Comparison of ENCODE assay signal across 8 cellular contexts in genomic region chr12:49750027-49750977, GRCh38. TPM values are rescaled to one million over a fixed set of nuclear protein-coding genes. Genes with fewer than 3 reads are reported as not detected.
DNase-seq lines count a peak whose midpoint lies in the region; ATAC-seq and TF ChIP-seq lines count a peak whose summit lies in the region.

No MANE protein-coding gene starts in this region.

- ATAC-seq in foreskin keratinocyte = peak; percentile 92
- no peak for ATAC-seq in HG03045 (IDR thresholded peaks at IDR 0.05; ENCODE audit: unreplicated experiment)

- H3K4me1 ChIP-seq in KMS-11 (ENCODE audit: low read depth, poor library complexity, severe bottlenecking) (peaks cover 92% of the 10 kb centered on the region), foreskin keratinocyte (peaks cover 21% of the 10 kb centered on the region)

- H3K36me3 ChIP-seq in GM06990 (ENCODE audit: control insufficient read depth, insufficient read depth, low read length) (peaks cover 7% of the 10 kb centered on the region), KMS-11 (ENCODE audit: insufficient read depth) (peaks cover 13% of the 10 kb centered on the region; the same call in 1 of the 2 replicates)

- H4K20me1 ChIP-seq in KMS-11 (ENCODE audit: insufficient read depth) = peaks cover 20% of the 10 kb centered on the region

- peak; percentile 44 for DNase-seq in GM06990 (ENCODE audit: extremely low read depth, insufficient read length)
- DNase-seq in activated CD4-positive, alpha-beta T cell treated with anti-CD3 and anti-CD28 coated beads, Interleukin-2, amount 50 U/mL, for 48 hours = peak; percentile 50 to 63
- peak; percentile 65 to 85 for DNase-seq in foreskin keratinocyte
- peak; percentile 16 for DNase-seq in stimulated activated CD8-positive, alpha-beta memory T cell treated with anti-CD3 and anti-CD28 coated beads, Interleukin-12 subunit alpha, Interleukin-12 subunit beta, amount 100 ng/mL, for 24 hours (ENCODE audit: extremely low read depth)
- no peak for DNase-seq in DMS153 (lab: John Stamatoyannopoulos, UW)
- DNase-seq in HuH-7.5 (ENCODE audit: low spot score) = no peak

- H3K27me3 ChIP-seq in GM06990 (replicated peaks; ENCODE audit: control insufficient read depth, insufficient read depth, low read length) (no peaks in the 10 kb centered on the region), KMS-11 (ENCODE audit: insufficient read depth, low read depth) (no peaks in the 10 kb centered on the region), foreskin keratinocyte (no peaks in the 10 kb centered on the region)

- H3K4me3 ChIP-seq in GM06990 (replicated peaks; ENCODE audit: low read depth, low read length) (no peak overlapping the region), KMS-11 (IDR thresholded peaks at IDR 0.05; ENCODE audit: insufficient read depth, low read depth, low read length) (no peak overlapping the region)

- H3K27ac ChIP-seq in KMS-11 (peak overlapping the region; percentile 48), foreskin keratinocyte (peak overlapping the region; percentile 3)

- TF ChIP-seq CTCF in GM06990 (IDR thresholded peaks at IDR 0.05; ENCODE audit: insufficient read depth, low read length, poor library complexity, severe bottlenecking) = peak; percentile 27
- 0 out of 2 replicates have a peak, but pooled peaks have one; percentile 10 for TF ChIP-seq CTCF in KMS-11 (conservative IDR thresholded peaks at IDR 0.05; ENCODE audit: low read depth, low read length)
- peak; percentile 64 for TF ChIP-seq CTCF in foreskin keratinocyte (conservative IDR thresholded peaks at IDR 0.05)

- peaks cover 100% of the 10 kb centered on the region for H3K79me2 ChIP-seq in KMS-11 (ENCODE audit: insufficient read depth, low read depth)

- H3K4me2 ChIP-seq in KMS-11 = peak overlapping the region; percentile 59

- no peak overlapping the region; the same call in 1 of the 2 replicates for H3K9ac ChIP-seq in KMS-11

- H2AFZ ChIP-seq in KMS-11 (ENCODE audit: low read depth) = no peak overlapping the region

RNA-seq across cellular contexts. Expression of gene TMBIM6, which starts 8.9 kb away (rescaled TPM):
- total RNA-seq in foreskin keratinocyte = 391 and 403 TPM in 2 replicates
- polyA plus RNA-seq in foreskin keratinocyte = 306 and 343 TPM in 2 replicates

RNA-seq across cellular contexts. Expression of gene FMNL3, which starts 43.1 kb away (rescaled TPM):
- 9.5 and 10.6 TPM in 2 replicates for total RNA-seq in foreskin keratinocyte
- 3.8 and 4.2 TPM in 2 replicates for polyA plus RNA-seq in foreskin keratinocyte

Comparison
In these comparisons a context has a peak if more than half of its experiments do, and no peak if none do; other contexts are left out.
1. DNase-seq: peak in GM06990 (single experiment), activated CD4-positive, alpha-beta T cell treated with anti-CD3 and anti-CD28 coated beads, Interleukin-2, amount 50 U/mL, for 48 hours (2 of 2), foreskin keratinocyte (2 of 2) and stimulated activated CD8-positive, alpha-beta memory T cell treated with anti-CD3 and anti-CD28 coated beads, Interleukin-12 subunit alpha, Interleukin-12 subunit beta, amount 100 ng/mL, for 24 hours (single experiment); none in DMS153 (single experiment) and HuH-7.5 (single experiment).
2. CTCF ChIP-seq: peak in every context shown above with its lines; median percentile 64 in foreskin keratinocyte; 27 in GM06990; 10 in KMS-11.